Comparison of ENCODE assay signal across 12 cellular contexts in the genomic region with DNA sequence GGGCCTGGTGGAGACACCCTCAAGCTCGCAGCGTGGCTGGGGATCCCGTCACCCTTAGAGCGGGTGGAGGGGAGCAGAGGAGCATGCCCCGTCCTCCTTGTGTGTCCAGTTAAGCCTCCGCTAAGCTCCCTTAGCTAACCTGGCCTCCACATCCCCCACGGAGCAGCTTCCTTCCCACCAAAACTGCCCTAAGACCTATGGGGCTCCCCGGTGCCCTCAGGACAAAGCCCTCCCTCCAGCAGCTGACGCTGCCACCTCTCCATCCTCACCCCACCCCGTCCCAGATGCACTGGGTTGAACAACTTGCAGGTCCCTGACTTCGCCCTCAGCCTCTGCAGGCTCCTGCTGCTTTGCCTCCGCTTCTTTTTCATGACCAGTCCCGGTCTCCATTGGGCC. TPM values are rescaled to one million over a fixed set of nuclear protein-coding genes. Genes with fewer than 3 reads are reported as not detected.
DNase-seq lines count a peak whose midpoint lies in the region; ATAC-seq and TF ChIP-seq lines count a peak whose summit lies in the region.
"Had no signal": no experiment of that assay in that cellular context is flagged by ENCODE, and none has a peak within 500 bp of the region (broad histone marks: within the 10 kb centered on the region; RNA-seq: fewer than 3 reads in every experiment).

No MANE protein-coding gene starts in this region.

- peaks cover 19% of the 10 kb centered on the region for H4K20me1 ChIP-seq in BLaER1

- H3K4me1 ChIP-seq in BLaER1: peaks cover 63% of the 10 kb centered on the region
- peaks cover 33 to 68% of the 10 kb centered on the region in 2 donors for H3K4me1 ChIP-seq in ascending aorta
- H3K4me1 ChIP-seq in skeletal muscle satellite cell (ENCODE audit: control insufficient read depth, insufficient read depth, low read length): peaks cover 83% of the 10 kb centered on the region

- intact Hi-C loops in ascending aorta (cut with DNase I) (loop anchor here (1.0 to 10.0 kb wide), 6 partner anchors 41 to 328 kb away; a partner anchor contains a TSS), left cardiac atrium (cut with DNase I) (loop anchor here (5.0 to 10.0 kb wide), 3 partner anchors 42 to 311 kb away; no protein-coding TSS in a partner anchor)

- no peak for ATAC-seq in left cardiac atrium
- no peak for ATAC-seq in left lobe of liver
- ATAC-seq: activated CD4-positive, CD25-positive, alpha-beta regulatory T cell treated with anti-CD3 and anti-CD28 coated beads, Interleukin-2, amount 50 U/mL, for 24 hours; naive thymus-derived CD8-positive, alpha-beta T cell had no signal

- no peaks in the 10 kb centered on the region for H3K27me3 ChIP-seq in BLaER1
- H3K27me3 ChIP-seq in ascending aorta: no peaks in the 10 kb centered on the region
- H3K27me3 ChIP-seq in skeletal muscle satellite cell (ENCODE audit: control insufficient read depth, insufficient read depth, low read length): no peaks in the 10 kb centered on the region

- H3K4me3 ChIP-seq in BLaER1: no peak overlapping the region
- H3K4me3 ChIP-seq in ascending aorta: peak overlapping the region; percentile 9 to 36
- no peak overlapping the region for H3K4me3 ChIP-seq in skeletal muscle satellite cell (ENCODE audit: low read length)
- H3K4me3 ChIP-seq: BLaER1 treated with 17β-estradiol and CSF1 and Interleukin-3, amounts not matched to agents 10 nM and 100 nM had no signal

- 0 out of 2 replicates have a peak overlapping the region, but pooled peaks have one; percentile 6 for H3K9ac ChIP-seq in BLaER1
- no peak overlapping the region for H3K9ac ChIP-seq in skeletal muscle satellite cell (ENCODE audit: low read depth, low read length)
- H3K9ac ChIP-seq: BLaER1 treated with 17β-estradiol and CSF1 and Interleukin-3, amounts not matched to agents 10 nM and 100 nM had no signal

- H3K36me3 ChIP-seq in BLaER1 (no peaks in the 10 kb centered on the region), ascending aorta (no peaks in the 10 kb centered on the region), skeletal muscle satellite cell (ENCODE audit: insufficient read depth, low read length) (no peaks in the 10 kb centered on the region)
- H3K36me3 ChIP-seq: BLaER1 treated with 17β-estradiol and CSF1 and Interleukin-3, amounts not matched to agents 10 nM and 100 nM had no signal

- H3K27ac ChIP-seq in BLaER1: no peak overlapping the region
- peak overlapping the region; percentile 92 to 97 for H3K27ac ChIP-seq in ascending aorta
- H3K27ac ChIP-seq: BLaER1 treated with 17β-estradiol and CSF1 and Interleukin-3, amounts not matched to agents 10 nM and 100 nM had no signal

- H3K4me2 ChIP-seq in BLaER1 (no peak overlapping the region), skeletal muscle satellite cell (ENCODE audit: low read length) (peak overlapping the region; percentile 79)

- DNase-seq in ascending aorta (ENCODE audit: low spot score in 2 of 2) (no peak), left cardiac atrium (peak; percentile 28), HPDE6-E6E7 (ENCODE audit: extremely low spot score) (no peak), left lobe of liver (ENCODE audit: low spot score) (no peak), kidney tubule cell (ENCODE audit: low spot score) (no peak), COLO829 (ENCODE audit: low spot score) (no peak)
- DNase-seq: erythroblast had no signal

- H3K9me3 ChIP-seq in BLaER1: no peaks in the 10 kb centered on the region
- no peaks in the 10 kb centered on the region for H3K9me3 ChIP-seq in ascending aorta
- no peaks in the 10 kb centered on the region for H3K9me3 ChIP-seq in skeletal muscle satellite cell (replicated peaks; ENCODE audit: low read length)
- H3K9me3 ChIP-seq: BLaER1 treated with 17β-estradiol and CSF1 and Interleukin-3, amounts not matched to agents 10 nM and 100 nM had no signal

- TF ChIP-seq CTCF in ascending aorta (IDR thresholded peaks at IDR 0.05): no peak

RNA-seq across cellular contexts. Expression of a gene that starts 4.0 kb away (rescaled TPM):
- total RNA-seq in ascending aorta (35.5 TPM), left cardiac atrium (1 to 10 TPM; 7.1 to 9.7 TPM), left lobe of liver (5.5 TPM)
- 109 and 127 TPM in 2 replicates for total RNA-seq in skeletal muscle satellite cell (2012; rRNA removed)
- total RNA-seq: naive thymus-derived CD8-positive, alpha-beta T cell had no signal

RNA-seq across cellular contexts. Expression of a gene that starts 11.4 kb away (rescaled TPM):
- total RNA-seq in ascending aorta (18.1 TPM), left cardiac atrium (1 to 10 TPM; 1.9 TPM), left lobe of liver (2.2 TPM)
- 9.2 and 10.4 TPM in 2 replicates for total RNA-seq in skeletal muscle satellite cell (2012; rRNA removed)

RNA-seq across cellular contexts. Expression of a gene that starts 46.7 kb away (rescaled TPM):
- total RNA-seq in ascending aorta: 2.3 TPM
- total RNA-seq in left cardiac atrium: 1 to 10 TPM; 3.2 to 3.3 TPM
- 31.5 and 33.2 TPM in 2 replicates for total RNA-seq in skeletal muscle satellite cell (2012; rRNA removed)
- total RNA-seq in left lobe of liver: 1.4 TPM

RNA-seq across cellular contexts. Expression of a gene that starts 49.5 kb away (rescaled TPM):
- total RNA-seq in ascending aorta (not detected), left cardiac atrium (under 1 TPM; 0.13 to 0.24 TPM), left lobe of liver (not detected)
- total RNA-seq in skeletal muscle satellite cell (2012; rRNA removed): under 0.01 TPM in 1 of 2 replicates, not detected in the other

Comparison
In these comparisons a context has a peak if more than half of its experiments do, and no peak if none do; other contexts are left out.
1. H3K4me3 ChIP-seq: peak in ascending aorta (2 of 2); none in BLaER1 (single experiment) and skeletal muscle satellite cell (single experiment).